Comparison of ENCODE assay signal across 3 cellular contexts in genomic region chr1:908734-909133, GRCh38. TPM values are rescaled to one million over a fixed set of nuclear protein-coding genes. Genes with fewer than 3 reads are reported as not detected.
"Had no signal": no experiment of that assay in that cellular context is flagged by ENCODE, and none has a peak within 500 bp of the region (broad histone marks: within the 10 kb centered on the region; RNA-seq: fewer than 3 reads in every experiment).

No MANE protein-coding gene starts in this region.

RNA-seq across cellular contexts. Expression of gene SAMD11, which starts 15.0 kb away (rescaled TPM):
- total RNA-seq: MCF 10A had no signal

RNA-seq across cellular contexts. Expression of gene PLEKHN1, which starts 57.5 kb away (rescaled TPM):
- total RNA-seq: OCI-LY7, Right ventricle myocardium superior had no signal
